In the genomic region with DNA sequence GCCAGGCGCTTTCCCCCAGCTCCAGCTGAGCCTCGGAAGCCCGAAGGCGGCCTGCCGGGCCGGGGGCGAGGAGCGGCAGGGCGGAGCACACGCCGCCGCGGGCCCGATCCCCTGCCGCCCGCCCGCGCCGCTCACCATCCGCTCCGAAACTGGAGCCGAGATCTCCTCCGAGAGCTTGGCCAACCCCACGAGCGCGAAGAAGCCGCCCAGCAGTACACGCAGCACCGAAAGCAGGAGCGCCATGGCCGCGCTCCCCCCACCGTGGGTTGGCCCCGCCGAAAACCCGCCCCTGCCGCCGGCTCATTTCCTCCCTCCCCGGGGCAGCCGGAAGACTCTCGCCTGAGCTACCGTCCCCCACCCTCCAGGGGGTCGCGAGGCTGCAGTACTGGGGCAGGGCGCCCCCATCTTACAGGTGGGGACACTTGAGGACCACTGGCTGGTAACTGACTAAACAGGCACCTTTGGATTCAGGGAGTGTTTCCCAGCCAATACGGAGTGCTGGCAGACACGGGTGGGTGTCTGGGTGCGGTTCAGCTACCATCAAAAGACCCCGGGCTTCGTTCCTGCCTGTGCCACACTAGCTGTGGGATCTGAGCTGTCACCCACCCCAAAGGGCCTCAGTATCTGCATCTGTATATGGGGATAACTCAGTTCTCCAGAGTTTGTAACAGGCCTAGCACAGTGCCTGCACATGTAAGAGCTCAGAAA, we compare ENCODE assay signal across 1 cellular context.
TF ChIP-seq lines count a peak whose summit lies in the region.

TSS of gene TMEM35B (minus strand) at position 285 of the 708 bp plus-strand sequence. CDS start at position 243, 42 bp downstream.

TF ChIP-seq in HEK293, 187 proteins besides CTCF, POLR2A, EP300 and RAD21 (continued from another document and continues in another):
- TF ChIP-seq ZNF580 (tag by site-specific recombination; IDR thresholded peaks at IDR 0.05) = peak; percentile 83
- no peak for TF ChIP-seq MEIS1 (CRISPR knock-in tag; IDR thresholded peaks at IDR 0.05; ENCODE audit: borderline replicate concordance)
- peak; percentile 15; the same call in 1 of the 2 replicates for TF ChIP-seq ZNF341 (tag by site-specific recombination; IDR thresholded peaks at IDR 0.05; ENCODE audit: low read depth)
- peak; percentile 70 for TF ChIP-seq ZIC2 (tag by site-specific recombination; IDR thresholded peaks at IDR 0.05)
- TF ChIP-seq ZNF404 (tag by site-specific recombination; IDR thresholded peaks at IDR 0.05) = no peak
- no peak for TF ChIP-seq ZNF747 (tag by site-specific recombination; IDR thresholded peaks at IDR 0.05)
- TF ChIP-seq ZNF23 (tag by site-specific recombination; IDR thresholded peaks at IDR 0.05; ENCODE audit: borderline replicate concordance) = no peak
- no peak for TF ChIP-seq ZNF16 (tag by site-specific recombination; IDR thresholded peaks at IDR 0.05; ENCODE audit: low read depth)
- TF ChIP-seq ZNF354C (tag by site-specific recombination; IDR thresholded peaks at IDR 0.05; ENCODE audit: borderline replicate concordance, low read depth) = no peak
- TF ChIP-seq BCL11A (tag by site-specific recombination; IDR thresholded peaks at IDR 0.05; ENCODE audit: low read depth) = no peak
- no peak for TF ChIP-seq ZNF433 (tag by site-specific recombination; IDR thresholded peaks at IDR 0.05; ENCODE audit: low read depth)
- TF ChIP-seq KLF17 (tag by site-specific recombination; IDR thresholded peaks at IDR 0.05) = no peak
- TF ChIP-seq, protein P1, sequence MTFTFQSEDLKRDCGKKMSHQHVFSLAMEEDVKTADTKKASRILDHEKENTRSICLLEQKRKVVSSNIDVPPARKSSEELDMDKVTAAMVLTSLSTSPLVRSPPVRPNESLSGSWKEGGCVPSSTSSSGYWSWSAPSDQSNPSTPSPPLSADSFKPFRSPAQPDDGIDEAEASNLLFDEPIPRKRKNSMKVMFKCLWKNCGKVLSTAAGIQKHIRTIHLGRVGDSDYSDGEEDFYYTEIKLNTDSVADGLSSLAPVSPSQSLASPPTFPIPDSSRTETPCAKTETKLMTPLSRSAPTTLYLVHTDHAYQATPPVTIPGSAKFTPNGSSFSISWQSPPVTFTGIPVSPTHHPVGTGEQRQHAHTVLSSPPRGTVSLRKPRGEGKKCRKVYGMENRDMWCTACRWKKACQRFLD (tag by site-specific recombination; IDR thresholded peaks at IDR 0.05) = no peak
- no peak for TF ChIP-seq ZNF548 (tag by site-specific recombination; IDR thresholded peaks at IDR 0.05)
- no peak for TF ChIP-seq ZSCAN16 (tag by site-specific recombination; IDR thresholded peaks at IDR 0.05)
- TF ChIP-seq ZNF555 (tag by site-specific recombination; conservative IDR thresholded peaks at IDR 0.05) = no peak
- TF ChIP-seq ZNF561 (tag by site-specific recombination; IDR thresholded peaks at IDR 0.05; ENCODE audit: borderline replicate concordance) = peak; percentile 66; the same call in 1 of the 2 replicates
- peak; percentile 41 for TF ChIP-seq KLF1 (tag by site-specific recombination; IDR thresholded peaks at IDR 0.05)
- TF ChIP-seq ZNF626 (tag by site-specific recombination; IDR thresholded peaks at IDR 0.05) = no peak
- TF ChIP-seq ZNF529 (tag by site-specific recombination; IDR thresholded peaks at IDR 0.05; ENCODE audit: insufficient replicate concordance) = no peak
- TF ChIP-seq SP2 (tag by site-specific recombination; IDR thresholded peaks at IDR 0.05) = peak; percentile 87
- TF ChIP-seq IKZF3 (tag by site-specific recombination; IDR thresholded peaks at IDR 0.05) = no peak
- no peak for TF ChIP-seq ZNF155 (tag by site-specific recombination; IDR thresholded peaks at IDR 0.05)
- TF ChIP-seq ZNF121 (tag by site-specific recombination; IDR thresholded peaks at IDR 0.05) = no peak
- no peak for TF ChIP-seq ZBTB8A (tag by site-specific recombination; IDR thresholded peaks at IDR 0.05)
- no peak for TF ChIP-seq ZNF362 (tag by site-specific recombination; IDR thresholded peaks at IDR 0.05)
- TF ChIP-seq ZNF843 (tag by site-specific recombination; IDR thresholded peaks at IDR 0.05) = peak; percentile 21; the same call in 1 of the 2 replicates
- no peak for TF ChIP-seq ZNF19 (tag by site-specific recombination; IDR thresholded peaks at IDR 0.05; ENCODE audit: low read depth)
- TF ChIP-seq TRIM28 (IDR thresholded peaks at IDR 0.05; ENCODE audit: borderline replicate concordance, low read length) = no peak
- TF ChIP-seq WT1 (tag by site-specific recombination; IDR thresholded peaks at IDR 0.05) = 0 out of 2 replicates have a peak, but pooled peaks have one; percentile 17
- TF ChIP-seq, protein P2, sequence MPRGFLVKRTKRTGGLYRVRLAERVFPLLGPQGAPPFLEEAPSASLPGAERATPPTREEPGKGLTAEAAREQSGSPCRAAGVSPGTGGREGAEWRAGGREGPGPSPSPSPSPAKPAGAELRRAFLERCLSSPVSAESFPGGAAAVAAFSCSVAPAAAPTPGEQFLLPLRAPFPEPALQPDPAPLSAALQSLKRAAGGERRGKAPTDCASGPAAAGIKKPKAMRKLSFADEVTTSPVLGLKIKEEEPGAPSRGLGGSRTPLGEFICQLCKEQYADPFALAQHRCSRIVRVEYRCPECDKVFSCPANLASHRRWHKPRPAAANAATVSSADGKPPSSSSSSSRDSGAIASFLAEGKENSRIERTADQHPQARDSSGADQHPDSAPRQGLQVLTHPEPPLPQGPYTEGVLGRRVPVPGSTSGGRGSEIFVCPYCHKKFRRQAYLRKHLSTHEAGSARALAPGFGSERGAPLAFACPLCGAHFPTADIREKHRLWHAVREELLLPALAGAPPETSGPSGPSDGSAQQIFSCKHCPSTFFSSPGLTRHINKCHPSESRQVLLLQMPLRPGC (tag by site-specific recombination; IDR thresholded peaks at IDR 0.05) = no peak
- peak; percentile 91 for TF ChIP-seq PRDM10 (tag by site-specific recombination; IDR thresholded peaks at IDR 0.05)
- TF ChIP-seq, protein P3, sequence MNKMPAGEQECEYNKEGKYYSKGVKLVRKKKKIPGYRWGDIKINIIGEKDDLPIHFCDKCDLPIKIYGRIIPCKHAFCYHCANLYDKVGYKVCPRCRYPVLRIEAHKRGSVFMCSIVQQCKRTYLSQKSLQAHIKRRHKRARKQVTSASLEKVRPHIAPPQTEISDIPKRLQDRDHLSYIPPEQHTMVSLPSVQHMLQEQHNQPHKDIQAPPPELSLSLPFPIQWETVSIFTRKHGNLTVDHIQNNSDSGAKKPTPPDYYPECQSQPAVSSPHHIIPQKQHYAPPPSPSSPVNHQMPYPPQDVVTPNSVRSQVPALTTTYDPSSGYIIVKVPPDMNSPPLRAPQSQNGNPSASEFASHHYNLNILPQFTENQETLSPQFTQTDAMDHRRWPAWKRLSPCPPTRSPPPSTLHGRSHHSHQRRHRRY (tag by site-specific recombination; IDR thresholded peaks at IDR 0.05) = no peak
- TF ChIP-seq, protein P4, sequence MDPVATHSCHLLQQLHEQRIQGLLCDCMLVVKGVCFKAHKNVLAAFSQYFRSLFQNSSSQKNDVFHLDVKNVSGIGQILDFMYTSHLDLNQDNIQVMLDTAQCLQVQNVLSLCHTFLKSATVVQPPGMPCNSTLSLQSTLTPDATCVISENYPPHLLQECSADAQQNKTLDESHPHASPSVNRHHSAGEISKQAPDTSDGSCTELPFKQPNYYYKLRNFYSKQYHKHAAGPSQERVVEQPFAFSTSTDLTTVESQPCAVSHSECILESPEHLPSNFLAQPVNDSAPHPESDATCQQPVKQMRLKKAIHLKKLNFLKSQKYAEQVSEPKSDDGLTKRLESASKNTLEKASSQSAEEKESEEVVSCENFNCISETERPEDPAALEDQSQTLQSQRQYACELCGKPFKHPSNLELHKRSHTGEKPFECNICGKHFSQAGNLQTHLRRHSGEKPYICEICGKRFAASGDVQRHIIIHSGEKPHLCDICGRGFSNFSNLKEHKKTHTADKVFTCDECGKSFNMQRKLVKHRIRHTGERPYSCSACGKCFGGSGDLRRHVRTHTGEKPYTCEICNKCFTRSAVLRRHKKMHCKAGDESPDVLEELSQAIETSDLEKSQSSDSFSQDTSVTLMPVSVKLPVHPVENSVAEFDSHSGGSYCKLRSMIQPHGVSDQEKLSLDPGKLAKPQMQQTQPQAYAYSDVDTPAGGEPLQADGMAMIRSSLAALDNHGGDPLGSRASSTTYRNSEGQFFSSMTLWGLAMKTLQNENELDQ (tag by site-specific recombination; IDR thresholded peaks at IDR 0.05; ENCODE audit: low read depth) = no peak
- peak; percentile 54; the same call in 1 of the 2 replicates for TF ChIP-seq ZNF2 (tag by site-specific recombination; IDR thresholded peaks at IDR 0.05)
- TF ChIP-seq ZNF677 (tag by site-specific recombination; IDR thresholded peaks at IDR 0.05) = no peak
- TF ChIP-seq ZNF510 (tag by site-specific recombination; IDR thresholded peaks at IDR 0.05; ENCODE audit: insufficient replicate concordance) = no peak
- TF ChIP-seq ZSCAN4 (tag by site-specific recombination; IDR thresholded peaks at IDR 0.05) = no peak
- no peak for TF ChIP-seq ZNF10 (tag by site-specific recombination; IDR thresholded peaks at IDR 0.05)
- TF ChIP-seq ZNF140 (tag by site-specific recombination; IDR thresholded peaks at IDR 0.05) = no peak
- no peak for TF ChIP-seq ZNF202 (tag by site-specific recombination; IDR thresholded peaks at IDR 0.05; ENCODE audit: borderline replicate concordance)
- peak; percentile 64; the same call in 1 of the 2 replicates for TF ChIP-seq EGR2 (tag by site-specific recombination; IDR thresholded peaks at IDR 0.05; ENCODE audit: low read depth)
- no peak for TF ChIP-seq ZNF600 (tag by site-specific recombination; IDR thresholded peaks at IDR 0.05)
- no peak for TF ChIP-seq ZNF26 (tag by site-specific recombination; IDR thresholded peaks at IDR 0.05)
- no peak for TF ChIP-seq ZNF138 (tag by site-specific recombination; IDR thresholded peaks at IDR 0.05; ENCODE audit: borderline replicate concordance)
